ENCODE assay signal across 19 cellular contexts in the genomic region with DNA sequence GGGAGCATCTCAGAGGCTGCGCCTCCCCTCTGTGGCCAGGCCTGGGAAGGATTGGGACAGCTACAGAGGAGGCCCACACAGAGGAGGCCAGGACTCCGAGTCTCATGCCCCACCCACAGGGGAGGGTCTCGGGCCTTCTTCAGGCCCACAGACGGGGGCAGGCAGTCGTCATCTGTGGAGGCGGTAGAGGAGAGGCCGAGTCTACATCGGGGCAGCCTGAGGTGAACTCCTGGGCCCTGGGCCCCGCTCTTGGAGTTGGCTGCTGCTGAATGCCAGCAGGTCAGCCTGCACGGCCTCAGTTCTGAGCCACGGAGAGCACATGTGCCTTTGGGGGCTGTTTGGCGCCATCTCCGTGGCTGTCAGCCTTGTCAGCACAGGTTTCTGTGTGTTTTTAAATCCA. TPM values are rescaled to one million over a fixed set of nuclear protein-coding genes. Genes with fewer than 3 reads are reported as not detected.
"Had no signal": no experiment of that assay in that cellular context is flagged by ENCODE, and none has a peak within 500 bp of the region (broad histone marks: within the 10 kb centered on the region; RNA-seq: fewer than 3 reads in every experiment).

No MANE protein-coding gene starts in this region.

- H3K9me3 Mint-ChIP-seq: activated naive CD8-positive, alpha-beta T cell treated with anti-CD3 and anti-CD28 coated beads, Interleukin-2, amount 10 ng/mL, durations not matched to agents 7 days and 5 days; nephron progenitor cell had no signal

- H3K36me3 ChIP-seq: breast epithelium had no signal

- H3K9me3 ChIP-seq: breast epithelium, heart left ventricle, lower lobe of right lung, mucosa of descending colon, vagina had no signal

- DNase-seq: activated CD4-positive, alpha-beta T cell treated with anti-CD3 and anti-CD28 coated beads for 1 hour; activated naive CD4-positive, alpha-beta T cell; activated naive CD8-positive, alpha-beta T cell treated with anti-CD3 and anti-CD28 coated beads, Interleukin-2, amount 10 ng/mL, durations not matched to agents 7 days and 5 days; activated T-cell treated with anti-CD3 and anti-CD28 coated beads, Interleukin-2, amount 50 U/mL, for 1 hour; amniotic stem cell; islet precursor cell; left cardiac atrium; lower lobe of right lung; mesendoderm; nephron progenitor cell; stimulated activated CD4-positive, alpha-beta T cell treated with anti-CD3 and anti-CD28 coated beads, Interleukin-1b, Interleukin-23, amount 100 ng/mL, for 48 hours; SW 1271 had no signal

- H3K27me3 ChIP-seq: breast epithelium, heart left ventricle, vagina had no signal

- H3K4me3 ChIP-seq: breast epithelium, coronary artery, heart left ventricle, lower lobe of right lung, mucosa of descending colon, vagina had no signal

- H3K27ac ChIP-seq: coronary artery, epithelial cell of prostate, heart left ventricle, lower lobe of right lung, vagina, VCaP had no signal

- ATAC-seq: heart left ventricle, left cardiac atrium, lower lobe of right lung, mucosa of descending colon had no signal

- H3K4me3 Mint-ChIP-seq: activated naive CD8-positive, alpha-beta T cell treated with anti-CD3 and anti-CD28 coated beads, Interleukin-2, amount 10 ng/mL, durations not matched to agents 7 days and 5 days; nephron progenitor cell had no signal

- H3K27me3 Mint-ChIP-seq: activated naive CD8-positive, alpha-beta T cell treated with anti-CD3 and anti-CD28 coated beads, Interleukin-2, amount 10 ng/mL, durations not matched to agents 7 days and 5 days had no signal

RNA-seq across cellular contexts. Expression of gene DNAAF8, which starts 49.0 kb away (rescaled TPM):
- total RNA-seq: vagina had no signal
